In the genomic region with DNA sequence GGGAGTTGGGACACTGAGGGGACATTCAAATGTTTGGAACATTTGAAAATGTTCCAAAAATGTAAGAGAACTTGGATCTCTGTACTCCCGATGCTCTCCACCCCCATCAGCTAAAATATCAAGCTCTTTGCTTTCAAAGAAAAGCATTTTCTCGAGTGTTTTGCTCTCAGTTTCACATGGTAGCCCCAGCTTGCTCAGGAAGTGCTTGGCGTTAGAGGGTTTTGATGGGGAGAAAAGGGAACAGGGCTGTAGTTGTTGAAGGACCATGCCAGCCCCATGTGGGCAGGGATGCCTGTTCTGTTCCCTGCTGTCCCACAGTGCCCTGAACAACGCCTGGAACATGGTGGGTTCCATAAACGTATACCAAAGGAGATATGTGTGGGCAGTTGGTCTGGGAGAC, we compare ENCODE assay signal across 20 cellular contexts. TPM values are rescaled to one million over a fixed set of nuclear protein-coding genes. Genes with fewer than 3 reads are reported as not detected.
A peak's percentile ranks its signal among the peaks of the same experiment; 100 is the strongest.
DNase-seq lines count a peak whose midpoint lies in the region; ATAC-seq and TF ChIP-seq lines count a peak whose summit lies in the region.
"Had no signal": no experiment of that assay in that cellular context is flagged by ENCODE, and none has a peak within 500 bp of the region (broad histone marks: within the 10 kb centered on the region; RNA-seq: fewer than 3 reads in every experiment).

No MANE protein-coding gene starts in this region.

- peaks cover 66 to 100% of the 10 kb centered on the region in 2 experiments for H3K79me1 ChIP-seq in IMR-90 (ENCODE audit: low read depth in 1 of 2, low read length in 2 of 2)

- H3K27ac ChIP-seq in IMR-90 (ENCODE audit: insufficient read depth, low read length) = no peak overlapping the region
- H3K27ac ChIP-seq: SJSA1 had no signal

- H3K36me3 Mint-ChIP-seq in brain (no peaks in the 10 kb centered on the region), progenitor cell of endocrine pancreas (ENCODE audit: insufficient read depth) (peaks cover 2% of the 10 kb centered on the region)

- H2AFZ ChIP-seq in IMR-90 (replicated peaks; ENCODE audit: low read length, poor library complexity) = no peak overlapping the region

- H3K14ac ChIP-seq in IMR-90 (replicated peaks; ENCODE audit: low read depth, low read length) = no peak overlapping the region

- H3K4me1 ChIP-seq in IMR-90 (ENCODE audit: control insufficient read depth, insufficient read depth, low read length) = peaks cover 48% of the 10 kb centered on the region

- no peak overlapping the region for H3K4me2 ChIP-seq in IMR-90 (ENCODE audit: low read depth, low read length)

- H3K18ac ChIP-seq in IMR-90 (ENCODE audit: low read depth, low read length) = no peak overlapping the region

- POLR2A ChIA-PET in IMR-90 (lab: Charles Lee; ENCODE audit: unreplicated experiment) = interaction anchor here (0.6 kb wide), 1 partner anchor 36 kb away, joined by 4 read pairs; no protein-coding TSS in a partner anchor

- H3K4ac ChIP-seq in IMR-90 (ENCODE audit: low read depth, low read length) = no peak overlapping the region

- peaks cover 4% of the 10 kb centered on the region; the same call in 1 of the 2 replicates for H3K36me3 ChIP-seq in IMR-90 (ENCODE audit: control insufficient read depth, insufficient read depth, low read length)

- no peak overlapping the region for H2AK9ac ChIP-seq in IMR-90 (replicated peaks; ENCODE audit: low read depth, low read length, poor library complexity)

- no peaks in the 10 kb centered on the region for H3K9me3 ChIP-seq in IMR-90 (ENCODE audit: control insufficient read depth, insufficient read depth, low read length)
- H3K9me3 ChIP-seq: SJSA1 had no signal

- no peak overlapping the region for H3K4me3 Mint-ChIP-seq in brain
- H3K4me3 Mint-ChIP-seq in progenitor cell of endocrine pancreas (ENCODE audit: low read depth) = no peak overlapping the region
- H3K4me3 Mint-ChIP-seq: B cell, IgD-negative memory B cell had no signal

- H2BK20ac ChIP-seq in IMR-90 (ENCODE audit: low read depth, low read length) = no peak overlapping the region

- H3K4me3 ChIP-seq in GM12865 (ENCODE audit: low read depth, low read length) (no peak overlapping the region), IMR-90 (ENCODE audit: insufficient read depth, low read depth, low read length) (no peak overlapping the region)
- H3K4me3 ChIP-seq: SJSA1 had no signal

- CTCF ChIA-PET in IMR-90 (lab: Yijun Ruan, JAX) = no interaction called here

- TF ChIP-seq RAD21 in IMR-90 (IDR thresholded peaks at IDR 0.05; ENCODE audit: low read length) = no peak

- no peak for TF ChIP-seq CTCF in GM12865 (IDR thresholded peaks at IDR 0.05; ENCODE audit: insufficient read depth, low read depth, low read length, missing control alignments)
- TF ChIP-seq CTCF in IMR-90 (conservative IDR thresholded peaks at IDR 0.05; ENCODE audit: low read depth, low read length) = no peak
- no peak for TF ChIP-seq CTCF in brain (conservative IDR thresholded peaks at IDR 0.05)
- no peak for TF ChIP-seq CTCF in progenitor cell of endocrine pancreas (IDR thresholded peaks at IDR 0.05; ENCODE audit: unreplicated experiment)

- H4K8ac ChIP-seq in IMR-90 (ENCODE audit: low read depth in 2 of 2, low read length in 2 of 2) = no peak overlapping the region

- no TSS peak for BruUV-seq in IMR-90 (replicated peaks; lab: Mats Ljungman, UMichigan)

- intact Hi-C loops in IMR-90 (cut with micrococcal nuclease) = no loop called here

- in situ Hi-C loops in IMR-90 (cut with MboI; ENCODE audit: low sequenced_read_pairs) = no loop called here
- in situ Hi-C loops in ACHN (cut with HindIII; ENCODE audit: low pct_ligation_motif_present, low pct_unique_long_range_greater_than_20kb, low sequenced_read_pairs) = no loop called here

- no peak overlapping the region for H3K56ac ChIP-seq in IMR-90 (ENCODE audit: extremely low read depth, insufficient read depth, low read length)

- peaks cover 97% of the 10 kb centered on the region for H4K20me1 ChIP-seq in IMR-90 (ENCODE audit: insufficient read depth, low read length)

- no peak overlapping the region for H4K91ac ChIP-seq in IMR-90 (ENCODE audit: insufficient read depth, low read depth, low read length)

- H2AK5ac ChIP-seq in IMR-90 (ENCODE audit: low read depth, low read length) = peak overlapping the region; percentile 17; the same call in 1 of the 2 replicates

- DNase-seq in GM12865 (ENCODE audit: low read depth) = peak; percentile 26
- no peak for DNase-seq in IMR-90
- no peak for DNase-seq in progenitor cell of endocrine pancreas (ENCODE audit: low spot score, unreplicated experiment)
- DNase-seq in stimulated activated CD4-positive, alpha-beta T cell treated with anti-CD3 and anti-CD28 coated beads, Interleukin-12 subunit alpha, Interleukin-12 subunit beta, amount 100 ng/mL, for 4 hours = no peak
- no peak for DNase-seq in ACHN
- DNase-seq: HCEC 1CT; NCI-H1105; NCI-H146; NCI-H1930; NCI-H446; NCI-H524 treated with DMSO at 0.1 percent for 48 hours; NCI-H774; NK-92 treated with Interleukin-12 subunit alpha and Interleukin-12 subunit beta, amount 100 ng/mL, for 24 hours; PC-3; Right ventricle myocardium superior had no signal

- H3K9ac ChIP-seq in IMR-90 (ENCODE audit: low read depth, low read length) = no peak overlapping the region

- H2BK120ac ChIP-seq in IMR-90 (ENCODE audit: low read depth, low read length) = no peak overlapping the region

- H3K27ac Mint-ChIP-seq in brain (peak overlapping the region in 3 of 5 experiments; percentile 27 to 82 (median 75)), progenitor cell of endocrine pancreas (peak overlapping the region; percentile 84)
- H3K27ac Mint-ChIP-seq: B cell, IgD-negative memory B cell had no signal

- H3K27me3 Mint-ChIP-seq in brain (no peaks in the 10 kb centered on the region), progenitor cell of endocrine pancreas (peaks cover 17% of the 10 kb centered on the region)

- ATAC-seq in IMR-90 (ENCODE audit: low read depth) = no peak
- no peak for ATAC-seq in GM21825 (IDR thresholded peaks at IDR 0.05; ENCODE audit: unreplicated experiment)
- ATAC-seq: PC-3 had no signal

- H2BK15ac ChIP-seq in IMR-90 (ENCODE audit: low read depth, low read length) = no peak overlapping the region

- no peaks in the 10 kb centered on the region for H3K27me3 ChIP-seq in IMR-90 (ENCODE audit: control insufficient read depth, insufficient read depth, low read length)
- H3K27me3 ChIP-seq: SJSA1 had no signal

- dilution Hi-C loops in IMR-90 (cut with HindIII; ENCODE audit: low sequenced_read_pairs, unreplicated experiment) = no loop called here

- H4K5ac ChIP-seq in IMR-90 (ENCODE audit: low read depth, low read length) = no peak overlapping the region

- H3K9me3 Mint-ChIP-seq in brain = peaks cover 0 to 5% (median 0%) of the 10 kb centered on the region in 5 experiments
- no peaks in the 10 kb centered on the region for H3K9me3 Mint-ChIP-seq in progenitor cell of endocrine pancreas (ENCODE audit: low read depth)
- H3K9me3 Mint-ChIP-seq: IgD-negative memory B cell had no signal

- H3K23ac ChIP-seq in IMR-90 (ENCODE audit: low read depth, low read length) = peak overlapping the region; percentile 75

- no peak overlapping the region for H2BK5ac ChIP-seq in IMR-90 (ENCODE audit: low read depth, low read length, poor library complexity, severe bottlenecking)

- H3K9me1 ChIP-seq in IMR-90 (ENCODE audit: insufficient read depth, low read length) = peaks cover 70% of the 10 kb centered on the region

- WGBS in IMR-90 (ENCODE audit: extremely low coverage in 2 of 2, insufficient read length in 1 of 2), 2 experiments = 100% methylated on average over 2 of the region's 5 CpGs; no CpG with 5 or more reads in 1 of the 2 experiments

- no peak for TF ChIP-seq POLR2A in IMR-90 (IDR thresholded peaks at IDR 0.05; ENCODE audit: low read depth, low read length)

- peaks cover 79% of the 10 kb centered on the region for H3K4me1 Mint-ChIP-seq in brain
- H3K4me1 Mint-ChIP-seq in progenitor cell of endocrine pancreas (ENCODE audit: low read depth) = peaks cover 50% of the 10 kb centered on the region

TF ChIP-seq in IMR-90, 13 proteins besides CTCF, POLR2A, EP300 and RAD21:
- no peak for TF ChIP-seq SMC3 (IDR thresholded peaks at IDR 0.05; ENCODE audit: low read depth, low read length)
- no peak for TF ChIP-seq RFX5 (IDR thresholded peaks at IDR 0.05; ENCODE audit: low read depth, low read length)
- TF ChIP-seq BHLHE40 (IDR thresholded peaks at IDR 0.05; ENCODE audit: low read depth, low read length) = no peak
- TF ChIP-seq MAFK (IDR thresholded peaks at IDR 0.05; ENCODE audit: low read depth, low read length) = no peak
- TF ChIP-seq FOS (IDR thresholded peaks at IDR 0.05; ENCODE audit: low read depth, low read length) = no peak
- no peak for TF ChIP-seq RCOR1 (IDR thresholded peaks at IDR 0.05; ENCODE audit: insufficient replicate concordance, low read length)
- no peak for TF ChIP-seq USF2 (IDR thresholded peaks at IDR 0.05; ENCODE audit: low read depth, low read length)
- no peak for TF ChIP-seq NFE2L2 (IDR thresholded peaks at IDR 0.05; ENCODE audit: low read depth, low read length)

RNA-seq across cellular contexts. Expression of gene RAI1, which starts 37.0 kb away (rescaled TPM):
- total RNA-seq in IMR-90 (2012; rRNA removed) = 1.8 and 1.9 TPM in 2 replicates
- 10.5 and 14.0 TPM in 2 replicates for polyA plus RNA-seq in IMR-90 (2012; rRNA removed)
- 5.5 and 10.5 TPM in 2 replicates for polyA plus RNA-seq in IMR-90 (2012; cell fraction: cytosol; rRNA removed)
- polyA plus RNA-seq in IMR-90 (2012; cell fraction: nucleus; rRNA removed; ENCODE audit: low replicate concordance) = 18.8 and 32.7 TPM in 2 replicates
- polyA plus RNA-seq in brain (ENCODE audit: insufficient read depth, low read depth, low replicate concordance) = 22.1 TPM
- 69.0 and 75.0 TPM in 2 replicates for total RNA-seq in progenitor cell of endocrine pancreas

Comparison
In these comparisons a context has a peak if more than half of its experiments do, and no peak if none do; other contexts are left out.
1. RNA of gene RAI1, which starts 37.0 kb away (total RNA-seq): 69.0 to 75.0 TPM in progenitor cell of endocrine pancreas; 1.8 to 1.9 TPM in IMR-90; every median in the first group is over 10 times any median in the second.